1 cellular context compared by ENCODE assay signal in genomic region chr18:63470751-63471150, GRCh38.
TF ChIP-seq lines count a peak whose summit lies in the region.

No MANE protein-coding gene starts in this region.

TF ChIP-seq in WTC11, 78 proteins besides CTCF, POLR2A, EP300 and RAD21 (continued from another document):
- TF ChIP-seq, protein P1, sequence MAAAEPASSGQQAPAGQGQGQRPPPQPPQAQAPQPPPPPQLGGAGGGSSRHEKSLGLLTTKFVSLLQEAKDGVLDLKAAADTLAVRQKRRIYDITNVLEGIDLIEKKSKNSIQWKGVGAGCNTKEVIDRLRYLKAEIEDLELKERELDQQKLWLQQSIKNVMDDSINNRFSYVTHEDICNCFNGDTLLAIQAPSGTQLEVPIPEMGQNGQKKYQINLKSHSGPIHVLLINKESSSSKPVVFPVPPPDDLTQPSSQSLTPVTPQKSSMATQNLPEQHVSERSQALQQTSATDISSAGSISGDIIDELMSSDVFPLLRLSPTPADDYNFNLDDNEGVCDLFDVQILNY (CRISPR knock-in tag; IDR thresholded peaks at IDR 0.05) = no peak
- TF ChIP-seq USF1 (CRISPR knock-in tag; IDR thresholded peaks at IDR 0.05) (no peak), RELA (CRISPR knock-in tag; IDR thresholded peaks at IDR 0.05; ENCODE audit: borderline replicate concordance) (no peak), ATF1 (CRISPR knock-in tag; IDR thresholded peaks at IDR 0.05) (no peak)
- TF ChIP-seq, protein P2, sequence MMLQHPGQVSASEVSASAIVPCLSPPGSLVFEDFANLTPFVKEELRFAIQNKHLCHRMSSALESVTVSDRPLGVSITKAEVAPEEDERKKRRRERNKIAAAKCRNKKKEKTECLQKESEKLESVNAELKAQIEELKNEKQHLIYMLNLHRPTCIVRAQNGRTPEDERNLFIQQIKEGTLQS (CRISPR knock-in tag; conservative IDR thresholded peaks at IDR 0.05) = no peak
